7 cellular contexts compared by ENCODE assay signal in genomic region chr1:37442139-37442538, GRCh38.
"Had no signal": no experiment of that assay in that cellular context is flagged by ENCODE, and none has a peak within 500 bp of the region (broad histone marks: within the 10 kb centered on the region; RNA-seq: fewer than 3 reads in every experiment).

No MANE protein-coding gene starts in this region.

- H3K27ac ChIP-seq: KMS-11 had no signal

- H3K4me3 Mint-ChIP-seq: GM23338, H9, HFFc6 had no signal

- H3K4me3 ChIP-seq: GM23338 had no signal

- H3K9me3 Mint-ChIP-seq: GM23338, HFFc6 had no signal

- ATAC-seq: GM23338 had no signal

- DNase-seq: H9, HCEC 1CT, HFFc6, IMR-90, KBM-7 had no signal

- H3K27ac Mint-ChIP-seq: GM23338, H9, HFFc6 had no signal
